ENCODE assay signal across 1 cellular context in genomic region chr6:20403080-20403765, GRCh38.
TF ChIP-seq lines count a peak whose summit lies in the region.

No MANE protein-coding gene starts in this region.

TF ChIP-seq in IMR-90, 13 proteins besides CTCF, POLR2A, EP300 and RAD21 (continued from another document):
- TF ChIP-seq SMC3 (IDR thresholded peaks at IDR 0.05; ENCODE audit: low read depth, low read length), result no peak
- no peak for TF ChIP-seq NFE2L2 (IDR thresholded peaks at IDR 0.05; ENCODE audit: low read depth, low read length)
